22 cellular contexts compared by ENCODE assay signal in genomic region chr7:46681865-46682503, GRCh38.
DNase-seq lines count a peak whose midpoint lies in the region; ATAC-seq, FAIRE-seq and TF ChIP-seq lines count a peak whose summit lies in the region.
"Had no signal": no experiment of that assay in that cellular context is flagged by ENCODE, and none has a peak within 500 bp of the region (broad histone marks: within the 10 kb centered on the region; RNA-seq: fewer than 3 reads in every experiment).

No MANE protein-coding gene starts in this region.

- CTCF ChIA-PET in HCT116 (lab: Charles Lee) (interaction anchor here (1.0 kb wide), 1 partner anchor 14 kb away, joined by 3 read pairs; no protein-coding TSS in a partner anchor), T-cell (lab: Charles Lee) (no interaction called here), A673 (lab: Charles Lee) (no interaction called here)

- intact Hi-C loops in HCT116 (cut with micrococcal nuclease): no loop called here
- intact Hi-C loops in lower leg skin (cut with DNase I; ENCODE audit: low total_unique reads): no loop called here
- intact Hi-C loops in A673 (cut with micrococcal nuclease; ENCODE audit: unreplicated experiment): no loop called here

- TF ChIP-seq POLR2A in HCT116 (IDR thresholded peaks at IDR 0.05; ENCODE audit: borderline replicate concordance, extremely low read depth, insufficient read depth, insufficient read length) (no peak), lower leg skin (IDR thresholded peaks at IDR 0.05) (no peak)

- no peaks in the 10 kb centered on the region for H3K79me2 ChIP-seq in HCT116 (ENCODE audit: insufficient read depth, low read length)

- FAIRE-seq in bronchial epithelial cell (lab: Jason Lieb, UNC): peak; percentile 80
- FAIRE-seq: TTC549 had no signal

- no peaks in the 10 kb centered on the region for H3K36me3 Mint-ChIP-seq in T-cell
- H3K36me3 Mint-ChIP-seq in T-helper 17 cell (ENCODE audit: low read depth): no peaks in the 10 kb centered on the region
- H3K36me3 Mint-ChIP-seq: activated naive CD4-positive, alpha-beta T cell treated with anti-CD3 and anti-CD28 coated beads, Interleukin-2, amount 50 U/mL, for 24 hours; brain had no signal

- H2AFZ ChIP-seq in HCT116 (ENCODE audit: low read depth, low read length, poor library complexity, severe bottlenecking): no peak overlapping the region

- TF ChIP-seq RAD21 in HCT116 (IDR thresholded peaks at IDR 0.05; ENCODE audit: low read depth): 0 out of 2 replicates have a peak, but pooled peaks have one; percentile 5

- H3K27ac ChIP-seq in HCT116 (ENCODE audit: low read depth, low read length): no peak overlapping the region
- H3K27ac ChIP-seq in A673 (ENCODE audit: low read depth, low read length, poor library complexity, severe bottlenecking): no peak overlapping the region
- H3K27ac ChIP-seq: dorsolateral prefrontal cortex, neutrophil, right lobe of liver had no signal

- no peak for TF ChIP-seq CTCF in AG10803 (conservative IDR thresholded peaks at IDR 0.05; ENCODE audit: low read length)
- TF ChIP-seq CTCF in HCT116 (IDR thresholded peaks at IDR 0.05 in 2 of 3, conservative IDR thresholded peaks at IDR 0.05 in 1 of 3; ENCODE audit: borderline replicate concordance in 1 of 3, insufficient read depth in 1 of 3, low read depth in 2 of 3, low read length in 2 of 3): peak in 2 of 3 experiments; percentile 25 to 31; a peak in 3 of 6 replicates
- no peak for TF ChIP-seq CTCF in bronchial epithelial cell (IDR thresholded peaks at IDR 0.05; ENCODE audit: insufficient read depth, low read length, severe bottlenecking)
- no peak for TF ChIP-seq CTCF in lower leg skin (IDR thresholded peaks at IDR 0.05)
- no peak for TF ChIP-seq CTCF in A673 (conservative IDR thresholded peaks at IDR 0.05; ENCODE audit: low read depth, low read length)

- ATAC-seq in HCT116: peak; percentile 85
- no peak for ATAC-seq in T-cell (replicated peaks in 1 of 4)
- no peak for ATAC-seq in T-helper 17 cell
- ATAC-seq: Panc1 had no signal

- H3K4me1 Mint-ChIP-seq in T-cell (no peaks in the 10 kb centered on the region), T-helper 17 cell (no peaks in the 10 kb centered on the region)
- H3K4me1 Mint-ChIP-seq: activated naive CD4-positive, alpha-beta T cell treated with anti-CD3 and anti-CD28 coated beads, Interleukin-2, amount 50 U/mL, for 24 hours; brain had no signal

- BruUV-seq in HCT116 (replicated peaks; lab: Mats Ljungman, UMichigan) (no TSS peak), A673 (replicated peaks; lab: Mats Ljungman, UMichigan) (no TSS peak)

- no peak overlapping the region for H3K4me3 ChIP-seq in AG10803 (ENCODE audit: low read length)
- no peak overlapping the region for H3K4me3 ChIP-seq in HCT116 (replicated peaks in 1 of 2; ENCODE audit: low read depth in 1 of 2, low read length in 2 of 2)
- H3K4me3 ChIP-seq in bronchial epithelial cell (ENCODE audit: low read depth, low read length): no peak overlapping the region
- H3K4me3 ChIP-seq in lower leg skin (ENCODE audit: low read depth, poor library complexity, severe bottlenecking): no peak overlapping the region
- no peak overlapping the region for H3K4me3 ChIP-seq in A673 (ENCODE audit: low read depth, low read length, poor library complexity, severe bottlenecking)
- H3K4me3 ChIP-seq: dorsolateral prefrontal cortex, right lobe of liver had no signal

- no peaks in the 10 kb centered on the region for H3K27me3 Mint-ChIP-seq in T-cell
- no peaks in the 10 kb centered on the region for H3K27me3 Mint-ChIP-seq in T-helper 17 cell
- H3K27me3 Mint-ChIP-seq: activated naive CD4-positive, alpha-beta T cell treated with anti-CD3 and anti-CD28 coated beads, Interleukin-2, amount 50 U/mL, for 24 hours; activated T-cell treated with anti-CD3 and anti-CD28 coated beads, Interleukin-2, amount 50 U/mL, for 24 hours had no signal

- RAD21 ChIA-PET in HCT116 (lab: Charles Lee; ENCODE audit: low non-redundant PET in 1 of 2, low total read pairs in 2 of 2, uncharacterized antibody in 2 of 2, unreplicated experiment in 2 of 2): no interaction called here

- no peaks in the 10 kb centered on the region for H4K20me1 ChIP-seq in HCT116 (ENCODE audit: insufficient read depth)

- H3K27me3 ChIP-seq in HCT116 (ENCODE audit: insufficient read depth, low read length) (no peaks in the 10 kb centered on the region), bronchial epithelial cell (ENCODE audit: control insufficient read depth, insufficient read depth, low read length) (no peaks in the 10 kb centered on the region), A673 (replicated peaks; ENCODE audit: insufficient read depth, low read depth, low read length, poor library complexity) (no peaks in the 10 kb centered on the region)
- H3K27me3 ChIP-seq: neutrophil, right lobe of liver had no signal

- H3K9me3 ChIP-seq in HCT116 (ENCODE audit: control insufficient read depth in 1 of 2, insufficient read depth in 1 of 2, low read depth in 1 of 2, low read length in 2 of 2) (no peaks in the 10 kb centered on the region), A673 (ENCODE audit: low read depth, low read length, poor library complexity, severe bottlenecking) (no peaks in the 10 kb centered on the region), T-helper 17 cell (ENCODE audit: control insufficient read depth, low read length, poor library complexity, severe bottlenecking) (no peaks in the 10 kb centered on the region)
- H3K9me3 ChIP-seq: neutrophil, right lobe of liver had no signal

- H3K4me1 ChIP-seq in HCT116 (ENCODE audit: control insufficient read depth in 1 of 2, insufficient read depth in 2 of 2, low read length in 2 of 2) (no peaks in the 10 kb centered on the region), A673 (ENCODE audit: insufficient read depth, low read length, poor library complexity, severe bottlenecking) (no peaks in the 10 kb centered on the region)
- H3K4me1 ChIP-seq: right lobe of liver had no signal

- no peak overlapping the region for H3K9ac ChIP-seq in HCT116 (ENCODE audit: low read length)

- H3K36me3 ChIP-seq in HCT116 (ENCODE audit: control insufficient read depth in 1 of 2, insufficient read depth in 2 of 2, low read length in 2 of 2): no peaks in the 10 kb centered on the region
- H3K36me3 ChIP-seq in bronchial epithelial cell (ENCODE audit: control insufficient read depth, insufficient read depth, low read length): no peaks in the 10 kb centered on the region
- no peaks in the 10 kb centered on the region for H3K36me3 ChIP-seq in A673 (ENCODE audit: insufficient read depth, low read length, poor library complexity, severe bottlenecking)
- H3K36me3 ChIP-seq: neutrophil, right lobe of liver had no signal

- POLR2A ChIA-PET in HCT116 (lab: Charles Lee): no interaction called here
- POLR2A ChIA-PET in T-cell (lab: Charles Lee): no interaction called here
- POLR2A ChIA-PET in A673 (lab: Charles Lee; ENCODE audit: low non-redundant PET): no interaction called here

- H3K4me3 Mint-ChIP-seq in T-cell: no peak overlapping the region
- no peak overlapping the region for H3K4me3 Mint-ChIP-seq in T-helper 17 cell
- H3K4me3 Mint-ChIP-seq: activated naive CD4-positive, alpha-beta T cell treated with anti-CD3 and anti-CD28 coated beads, Interleukin-2, amount 50 U/mL, for 24 hours; activated T-cell treated with anti-CD3 and anti-CD28 coated beads, Interleukin-2, amount 50 U/mL, for 24 hours; brain had no signal

- no peak overlapping the region for H3K4me2 ChIP-seq in HCT116 (ENCODE audit: low read length)

- peak; percentile 42 for DNase-seq in AG10803 (ENCODE audit: low read depth)
- DNase-seq in HCT116 (ENCODE audit: low read depth, low spot score): no peak
- no peak for DNase-seq in bronchial epithelial cell (ENCODE audit: low read depth)
- peak; percentile 34 to 89 for DNase-seq in lower leg skin (ENCODE audit: low spot score in 2 of 2)
- DNase-seq in T-cell: no peak
- DNase-seq in A673 (ENCODE audit: low spot score): no peak
- no peak for DNase-seq in T-helper 17 cell
- DNase-seq in COLO668 (lab: John Stamatoyannopoulos, UW; ENCODE audit: unreplicated experiment): no peak
- DNase-seq: activated CD4-positive, alpha-beta T cell treated with anti-CD3 and anti-CD28 coated beads, Interleukin-2, amount 50 U/mL, for 48 hours; activated T-cell treated with anti-CD3 and anti-CD28 coated beads, Interleukin-2, amount 50 U/mL, for 24 hours; dorsolateral prefrontal cortex; EL; KG1; NCI-H1105 treated with DMSO at 0.1 percent for 48 hours; NCI-H69; right lobe of liver; stimulated activated CD4-positive, alpha-beta T cell treated with anti-CD3 and anti-CD28 coated beads, Interleukin-2, amount 100 ng/mL, for 24 hours had no signal

- no peaks in the 10 kb centered on the region for H3K9me2 ChIP-seq in HCT116 (ENCODE audit: insufficient read depth)

- H3K27ac Mint-ChIP-seq in T-cell: no peak overlapping the region
- no peak overlapping the region for H3K27ac Mint-ChIP-seq in T-helper 17 cell
- H3K27ac Mint-ChIP-seq: activated naive CD4-positive, alpha-beta T cell treated with anti-CD3 and anti-CD28 coated beads, Interleukin-2, amount 50 U/mL, for 24 hours; activated T-cell treated with anti-CD3 and anti-CD28 coated beads, Interleukin-2, amount 50 U/mL, for 24 hours; brain had no signal

- H3K9me3 Mint-ChIP-seq in T-cell: peaks cover 4 to 12% (median 6%) of the 10 kb centered on the region in 3 donors
- H3K9me3 Mint-ChIP-seq: activated naive CD4-positive, alpha-beta T cell treated with anti-CD3 and anti-CD28 coated beads, Interleukin-2, amount 50 U/mL, for 24 hours had no signal

- 51 to 55% methylated on average over 12 of the region's 12 CpGs for WGBS in lower leg skin, 2 donors

TF ChIP-seq in HCT116, 20 proteins besides CTCF, POLR2A, EP300 and RAD21 (continues in another document):
- TF ChIP-seq EGR1 (IDR thresholded peaks at IDR 0.05; ENCODE audit: low read depth): no peak
- TF ChIP-seq POLR2AphosphoS5 (IDR thresholded peaks at IDR 0.05; ENCODE audit: low read depth, low read length): no peak
- TF ChIP-seq SIN3A (IDR thresholded peaks at IDR 0.05; ENCODE audit: low read depth): no peak
- TF ChIP-seq JUND (IDR thresholded peaks at IDR 0.05): no peak
- TF ChIP-seq ELF1 (IDR thresholded peaks at IDR 0.05; ENCODE audit: borderline replicate concordance, low read depth): no peak
- TF ChIP-seq EZH2phosphoT487 (IDR thresholded peaks at IDR 0.05; ENCODE audit: borderline replicate concordance): no peak
- no peak for TF ChIP-seq YY1 (IDR thresholded peaks at IDR 0.05; ENCODE audit: extremely low read depth, insufficient replicate concordance, low read depth, low read length)
- no peak for TF ChIP-seq MAX (IDR thresholded peaks at IDR 0.05)

Comparison
In these comparisons a context has a peak if more than half of its experiments do, and no peak if none do; other contexts are left out.
1. DNase-seq: peak in AG10803 (single experiment) and lower leg skin (2 of 2); none in HCT116 (single experiment), bronchial epithelial cell (single experiment), T-cell (0 of 34), A673 (single experiment), T-helper 17 cell (0 of 3) and COLO668 (single experiment).
2. CTCF ChIP-seq: peak in HCT116 (2 of 3); none in AG10803 (single experiment), bronchial epithelial cell (single experiment), lower leg skin (0 of 3) and A673 (single experiment).